In genomic region chr20:8388146-8388545, GRCh38 we compare ENCODE assay signal across 14 cellular contexts.
DNase-seq lines count a peak whose midpoint lies in the region; FAIRE-seq and TF ChIP-seq lines count a peak whose summit lies in the region.
"Had no signal": no experiment of that assay in that cellular context is flagged by ENCODE, and none has a peak within 500 bp of the region (broad histone marks: within the 10 kb centered on the region; RNA-seq: fewer than 3 reads in every experiment).

No MANE protein-coding gene starts in this region.

- no peak overlapping the region for H3K4me3 ChIP-seq in bronchial epithelial cell (ENCODE audit: low read depth, low read length)
- H3K4me3 ChIP-seq: esophagus squamous epithelium, MG63, pancreas had no signal

- DNase-seq in AG08395 (ENCODE audit: low spot score) (peak; percentile 59), HS-5 (ENCODE audit: low read depth) (peak; percentile 58), bronchial epithelial cell (ENCODE audit: low read depth) (peak; percentile 6), NAMALWA (ENCODE audit: low spot score) (no peak), NCI-H1417 treated with DMSO at 0.1 percent for 48 hours (lab: John Stamatoyannopoulos, UW) (no peak), OCI-M2 (lab: John Stamatoyannopoulos, UW; ENCODE audit: unreplicated experiment) (no peak), 8988T (no peak)
- DNase-seq: activated naive CD4-positive, alpha-beta T cell; DMS53; esophagus squamous epithelium; NCI-H2171; pancreas had no signal

- no peaks in the 10 kb centered on the region for H3K27me3 ChIP-seq in bronchial epithelial cell (ENCODE audit: control insufficient read depth, insufficient read depth, low read length)
- H3K27me3 ChIP-seq: esophagus squamous epithelium, MG63, pancreas had no signal

- no peak for FAIRE-seq in bronchial epithelial cell (lab: Jason Lieb, UNC)
- peak; percentile 81 for FAIRE-seq in islet of Langerhans (lab: Jason Lieb, UNC)
- FAIRE-seq: pancreas had no signal

- no peaks in the 10 kb centered on the region for H3K36me3 ChIP-seq in bronchial epithelial cell (ENCODE audit: control insufficient read depth, insufficient read depth, low read length)
- H3K36me3 ChIP-seq: esophagus squamous epithelium, MG63, pancreas had no signal

- no peak for TF ChIP-seq CTCF in bronchial epithelial cell (IDR thresholded peaks at IDR 0.05; ENCODE audit: insufficient read depth, low read length, severe bottlenecking)

Comparison
In these comparisons a context has a peak if more than half of its experiments do, and no peak if none do; other contexts are left out.
1. DNase-seq: peak in AG08395 (single experiment), HS-5 (single experiment) and bronchial epithelial cell (single experiment); none in NAMALWA (single experiment), NCI-H1417 treated with DMSO at 0.1 percent for 48 hours (single experiment), OCI-M2 (single experiment) and 8988T (single experiment).